Comparison of ENCODE assay signal across 8 cellular contexts in genomic region chr14:90758959-90759358, GRCh38. TPM values are rescaled to one million over a fixed set of nuclear protein-coding genes. Genes with fewer than 3 reads are reported as not detected.
DNase-seq lines count a peak whose midpoint lies in the region; ATAC-seq and TF ChIP-seq lines count a peak whose summit lies in the region.

No MANE protein-coding gene starts in this region.

- no peaks in the 10 kb centered on the region for H4K20me1 ChIP-seq in osteoblast (ENCODE audit: insufficient read depth, low read length)

- H3K27me3 ChIP-seq in osteoblast (ENCODE audit: insufficient read depth, low read length) = no peaks in the 10 kb centered on the region

- peaks cover 14% of the 10 kb centered on the region for H3K4me1 Mint-ChIP-seq in activated CD4-positive, alpha-beta T cell treated with anti-CD3 and anti-CD28 coated beads, Interleukin-2, amount 10 ng/mL, durations not matched to agents 24 days and 14 days
- peaks cover 20% of the 10 kb centered on the region for H3K4me1 Mint-ChIP-seq in activated CD4-positive, alpha-beta memory T cell treated with anti-CD3 and anti-CD28 coated beads, Interleukin-2, amount 10 ng/mL, durations not matched to agents 7 days and 5 days

- H3K4me3 ChIP-seq in fibroblast of villous mesenchyme (ENCODE audit: low read depth, low read length) = peak overlapping the region; percentile 66
- H3K4me3 ChIP-seq in osteoblast (ENCODE audit: insufficient read depth, low read length) = peak overlapping the region; percentile 78

- H3K27me3 Mint-ChIP-seq in activated CD4-positive, alpha-beta T cell treated with anti-CD3 and anti-CD28 coated beads, Interleukin-2, amount 10 ng/mL, durations not matched to agents 24 days and 14 days = peaks cover 35% of the 10 kb centered on the region
- H3K27me3 Mint-ChIP-seq in activated CD4-positive, alpha-beta memory T cell treated with anti-CD3 and anti-CD28 coated beads, Interleukin-2, amount 10 ng/mL, durations not matched to agents 7 days and 5 days = peaks cover 5% of the 10 kb centered on the region

- intact Hi-C loops in activated CD4-positive, alpha-beta T cell treated with anti-CD3 and anti-CD28 coated beads, Interleukin-2, amount 10 ng/mL, durations not matched to agents 24 days and 14 days (cut with micrococcal nuclease) = loop anchor here (1.0 to 2.0 kb wide), 2 partner anchors 70 to 360 kb away; no protein-coding TSS in a partner anchor

- peaks cover 2% of the 10 kb centered on the region for H3K36me3 Mint-ChIP-seq in activated CD4-positive, alpha-beta T cell treated with anti-CD3 and anti-CD28 coated beads, Interleukin-2, amount 10 ng/mL, durations not matched to agents 24 days and 14 days (ENCODE audit: low read depth)
- H3K36me3 Mint-ChIP-seq in activated CD4-positive, alpha-beta memory T cell treated with anti-CD3 and anti-CD28 coated beads, Interleukin-2, amount 10 ng/mL, durations not matched to agents 7 days and 5 days (ENCODE audit: low read depth) = peaks cover 6% of the 10 kb centered on the region

- no peaks in the 10 kb centered on the region for H3K36me3 ChIP-seq in osteoblast (ENCODE audit: insufficient read depth, low read length)

- H3K79me2 ChIP-seq in osteoblast (ENCODE audit: insufficient read depth, low read length) = no peaks in the 10 kb centered on the region

- H3K9me3 ChIP-seq in osteoblast (ENCODE audit: low read depth, low read length) = no peaks in the 10 kb centered on the region

- peak; percentile 70 for DNase-seq in activated CD4-positive, alpha-beta T cell treated with anti-CD3 and anti-CD28 coated beads, Interleukin-2, amount 10 ng/mL, durations not matched to agents 24 days and 14 days
- no peak for DNase-seq in activated CD4-positive, alpha-beta T cell treated with anti-CD3 and anti-CD28 coated beads, Interleukin-2, amount 50 U/mL, for 4 hours
- DNase-seq in activated CD4-positive, alpha-beta memory T cell treated with anti-CD3 and anti-CD28 coated beads, Interleukin-2, amount 10 ng/mL, durations not matched to agents 7 days and 5 days = peak; percentile 26
- DNase-seq in fibroblast of villous mesenchyme (ENCODE audit: low read depth) (peak; percentile 18), osteoblast (ENCODE audit: insufficient read length, low spot score, missing footprints) (peak; percentile 77), NCI-H1092 treated with DMSO at 0.1 percent for 48 hours (lab: John Stamatoyannopoulos, UW) (no peak)

- peak overlapping the region; percentile 97 for H3K4me2 ChIP-seq in osteoblast (ENCODE audit: insufficient read depth, low read length)

- POLR2A ChIA-PET in activated CD4-positive, alpha-beta memory T cell treated with anti-CD3 and anti-CD28 coated beads, Interleukin-2, amount 10 ng/mL, durations not matched to agents 7 days and 5 days (lab: Charles Lee) = interaction anchor here (0.9 to 2.5 kb wide), 17 partner anchors 9 to 659 kb away, joined by 3 to 11 read pairs (median 4); partner anchors contain the start of genes CCDC88C, PSMC1 and TTC7B

- no peak for ATAC-seq in HG02678 (IDR thresholded peaks at IDR 0.05; ENCODE audit: unreplicated experiment)
- no peak for ATAC-seq in HG03025 (IDR thresholded peaks at IDR 0.05; ENCODE audit: low FRiP score, unreplicated experiment)

- peak overlapping the region; percentile 98 for H2AFZ ChIP-seq in osteoblast (ENCODE audit: low read length)

- peak overlapping the region; percentile 78 for H3K27ac ChIP-seq in osteoblast (ENCODE audit: low read depth, low read length)

- peaks cover 8% of the 10 kb centered on the region for H3K9me3 Mint-ChIP-seq in activated CD4-positive, alpha-beta T cell treated with anti-CD3 and anti-CD28 coated beads, Interleukin-2, amount 10 ng/mL, durations not matched to agents 24 days and 14 days
- H3K9me3 Mint-ChIP-seq in activated CD4-positive, alpha-beta memory T cell treated with anti-CD3 and anti-CD28 coated beads, Interleukin-2, amount 10 ng/mL, durations not matched to agents 7 days and 5 days = peaks cover 8% of the 10 kb centered on the region

- TF ChIP-seq CTCF in fibroblast of villous mesenchyme (IDR thresholded peaks at IDR 0.05; ENCODE audit: insufficient read depth, low read depth, low read length) (no peak), osteoblast (IDR thresholded peaks at IDR 0.05; ENCODE audit: extremely low read depth, low read depth, low read length) (no peak)

- H3K4me1 ChIP-seq in osteoblast (ENCODE audit: insufficient read depth, low read length) = peaks cover 12% of the 10 kb centered on the region

- H3K4me3 Mint-ChIP-seq in activated CD4-positive, alpha-beta T cell treated with anti-CD3 and anti-CD28 coated beads, Interleukin-2, amount 10 ng/mL, durations not matched to agents 24 days and 14 days = peak overlapping the region; percentile 81
- H3K4me3 Mint-ChIP-seq in activated CD4-positive, alpha-beta memory T cell treated with anti-CD3 and anti-CD28 coated beads, Interleukin-2, amount 10 ng/mL, durations not matched to agents 7 days and 5 days = peak overlapping the region; percentile 70

- H3K27ac Mint-ChIP-seq in activated CD4-positive, alpha-beta T cell treated with anti-CD3 and anti-CD28 coated beads, Interleukin-2, amount 10 ng/mL, durations not matched to agents 24 days and 14 days = peak overlapping the region; percentile 82
- H3K27ac Mint-ChIP-seq in activated CD4-positive, alpha-beta memory T cell treated with anti-CD3 and anti-CD28 coated beads, Interleukin-2, amount 10 ng/mL, durations not matched to agents 7 days and 5 days = peak overlapping the region; percentile 78

- CTCF ChIA-PET in activated CD4-positive, alpha-beta memory T cell treated with anti-CD3 and anti-CD28 coated beads, Interleukin-2, amount 10 ng/mL, durations not matched to agents 7 days and 5 days (lab: Charles Lee) = interaction anchor here (0.8 to 3.8 kb wide), 29 partner anchors 11 to 502 kb away, joined by 3 to 51 read pairs (median 4); partner anchors contain the start of genes PSMC1 and RPS6KA5

RNA-seq across cellular contexts. Expression of gene TTC7B, which starts 57.3 kb away (rescaled TPM):
- total RNA-seq in activated CD4-positive, alpha-beta T cell treated with anti-CD3 and anti-CD28 coated beads, Interleukin-2, amount 10 ng/mL, durations not matched to agents 24 days and 14 days = 2.4 and 5.4 TPM in 2 replicates
- 1 to 10 TPM; 8.8 to 9.5 TPM for total RNA-seq in activated CD4-positive, alpha-beta memory T cell treated with anti-CD3 and anti-CD28 coated beads, Interleukin-2, amount 10 ng/mL, durations not matched to agents 7 days and 5 days
- 16.8 and 25.8 TPM in 2 replicates for total RNA-seq in fibroblast of villous mesenchyme
- 14.5 and 24.2 TPM in 2 replicates for total RNA-seq in osteoblast

Comparison
In these comparisons a context has a peak if more than half of its experiments do, and no peak if none do; other contexts are left out.
1. DNase-seq: peak in activated CD4-positive, alpha-beta T cell treated with anti-CD3 and anti-CD28 coated beads, Interleukin-2, amount 10 ng/mL, durations not matched to agents 24 days and 14 days (single experiment), activated CD4-positive, alpha-beta memory T cell treated with anti-CD3 and anti-CD28 coated beads, Interleukin-2, amount 10 ng/mL, durations not matched to agents 7 days and 5 days (single experiment), fibroblast of villous mesenchyme (single experiment) and osteoblast (single experiment); none in activated CD4-positive, alpha-beta T cell treated with anti-CD3 and anti-CD28 coated beads, Interleukin-2, amount 50 U/mL, for 4 hours (0 of 2) and NCI-H1092 treated with DMSO at 0.1 percent for 48 hours (single experiment).